Comparison of ENCODE assay signal across 17 cellular contexts in genomic region chr7:150675714-150676113, GRCh38. TPM values are rescaled to one million over a fixed set of nuclear protein-coding genes. Genes with fewer than 3 reads are reported as not detected.
DNase-seq lines count a peak whose midpoint lies in the region; ATAC-seq and TF ChIP-seq lines count a peak whose summit lies in the region.
"Had no signal": no experiment of that assay in that cellular context is flagged by ENCODE, and none has a peak within 500 bp of the region (broad histone marks: within the 10 kb centered on the region; RNA-seq: fewer than 3 reads in every experiment).

No MANE protein-coding gene starts in this region.

- no peaks in the 10 kb centered on the region for H3K79me2 ChIP-seq in parathyroid adenoma

- no peaks in the 10 kb centered on the region for H3K9me3 ChIP-seq in CD4-positive, CD25-positive, alpha-beta regulatory T cell (ENCODE audit: control insufficient read depth in 2 of 2, low read length in 2 of 2)
- no peaks in the 10 kb centered on the region for H3K9me3 ChIP-seq in CD8-positive, alpha-beta memory T cell (ENCODE audit: low read length)
- no peaks in the 10 kb centered on the region for H3K9me3 ChIP-seq in parathyroid adenoma (ENCODE audit: control insufficient read depth, low read length)
- H3K9me3 ChIP-seq: ovary had no signal

- H3K36me3 ChIP-seq in CD4-positive, CD25-positive, alpha-beta regulatory T cell (ENCODE audit: control insufficient read depth, insufficient read depth, low read length), result no peaks in the 10 kb centered on the region
- H3K36me3 ChIP-seq in CD8-positive, alpha-beta memory T cell (ENCODE audit: insufficient read depth, low read length), result no peaks in the 10 kb centered on the region
- no peaks in the 10 kb centered on the region for H3K36me3 ChIP-seq in parathyroid adenoma (ENCODE audit: control insufficient read depth, insufficient read depth, low read length)
- H3K36me3 ChIP-seq: ovary had no signal

- ATAC-seq in CD4-positive, CD25-positive, alpha-beta regulatory T cell (ENCODE audit: low read depth in 2 of 2), result no peak
- no peak for ATAC-seq in central memory CD8-positive, alpha-beta T cell (replicated peaks; ENCODE audit: extremely low read depth, poor library complexity, severe bottlenecking)

- H3K27me3 ChIP-seq in CD4-positive, CD25-positive, alpha-beta regulatory T cell (ENCODE audit: control insufficient read depth, insufficient read depth, low read length), result no peaks in the 10 kb centered on the region
- H3K27me3 ChIP-seq in CD8-positive, alpha-beta memory T cell (ENCODE audit: insufficient read depth, low read length, poor library complexity, severe bottlenecking), result no peaks in the 10 kb centered on the region
- no peaks in the 10 kb centered on the region for H3K27me3 ChIP-seq in parathyroid adenoma (ENCODE audit: control insufficient read depth, insufficient read depth, low read length)
- H3K27me3 ChIP-seq: ovary had no signal

- peaks cover 0 to 26% (median 6%) of the 10 kb centered on the region in 7 donors for H3K9me3 Mint-ChIP-seq in CD4-positive, CD25-positive, alpha-beta regulatory T cell
- peaks cover 13 to 57% (median 36%) of the 10 kb centered on the region in 5 donors for H3K9me3 Mint-ChIP-seq in CD8-positive, alpha-beta memory T cell
- H3K9me3 Mint-ChIP-seq in central memory CD8-positive, alpha-beta T cell, result peaks cover 6% of the 10 kb centered on the region

- POLR2A ChIA-PET in CD8-positive, alpha-beta memory T cell (lab: Charles Lee), result interaction anchor here (0.6 to 1.6 kb wide), 2 partner anchors 57 to 80 kb away, joined by 3 to 10 read pairs; no protein-coding TSS in a partner anchor

- CTCF ChIA-PET in CD8-positive, alpha-beta memory T cell (lab: Charles Lee), result no interaction called here

- no peaks in the 10 kb centered on the region for H3K27me3 Mint-ChIP-seq in CD4-positive, CD25-positive, alpha-beta regulatory T cell
- H3K27me3 Mint-ChIP-seq in CD8-positive, alpha-beta memory T cell, result no peaks in the 10 kb centered on the region
- no peaks in the 10 kb centered on the region for H3K27me3 Mint-ChIP-seq in central memory CD8-positive, alpha-beta T cell

- H3K36me3 Mint-ChIP-seq in CD4-positive, CD25-positive, alpha-beta regulatory T cell, result peaks cover 11% of the 10 kb centered on the region
- H3K36me3 Mint-ChIP-seq in CD8-positive, alpha-beta memory T cell, result peaks cover 6 to 49% (median 32%) of the 10 kb centered on the region in 3 donors
- H3K36me3 Mint-ChIP-seq in central memory CD8-positive, alpha-beta T cell (ENCODE audit: insufficient read depth), result peaks cover 7% of the 10 kb centered on the region

- peak overlapping the region; percentile 16 for H3K4me3 ChIP-seq in CD4-positive, CD25-positive, alpha-beta regulatory T cell (ENCODE audit: low read depth, low read length)
- H3K4me3 ChIP-seq in CD8-positive, alpha-beta memory T cell (ENCODE audit: low read length), result peak overlapping the region; percentile 27
- H3K4me3 ChIP-seq in parathyroid adenoma (ENCODE audit: low read depth, low read length), result no peak overlapping the region
- H3K4me3 ChIP-seq: ovary, PC-9 had no signal

- intact Hi-C loops in posterior cingulate gyrus (cut with DNase I), result no loop called here

- peak overlapping the region; percentile 22 to 85 (median 40) for H3K4me3 Mint-ChIP-seq in CD4-positive, CD25-positive, alpha-beta regulatory T cell
- peak overlapping the region; percentile 6 to 70 (median 52) for H3K4me3 Mint-ChIP-seq in CD8-positive, alpha-beta memory T cell
- H3K4me3 Mint-ChIP-seq in central memory CD8-positive, alpha-beta T cell, result peak overlapping the region; percentile 46

- peak overlapping the region; percentile 71 for H3K27ac ChIP-seq in CD4-positive, CD25-positive, alpha-beta regulatory T cell (ENCODE audit: insufficient read depth, low read length, poor library complexity, severe bottlenecking)
- H3K27ac ChIP-seq in CD8-positive, alpha-beta memory T cell (ENCODE audit: low read depth, low read length), result no peak overlapping the region
- peak overlapping the region; percentile 4 for H3K27ac ChIP-seq in parathyroid adenoma
- H3K27ac ChIP-seq: ovary, PC-9 had no signal

- DNase-seq in CD4-positive, CD25-positive, alpha-beta regulatory T cell, result no peak
- DNase-seq in CD8-positive, alpha-beta memory T cell, result no peak
- no peak for DNase-seq in central memory CD8-positive, alpha-beta T cell (ENCODE audit: low spot score in 2 of 2)
- DNase-seq in NCI-H2227 treated with DMSO at 0.1 percent for 48 hours (lab: John Stamatoyannopoulos, UW) (no peak), posterior cingulate gyrus (no peak), GM10266 (ENCODE audit: extremely low spot score) (no peak)
- DNase-seq: activated CD4-positive, CD25-positive, alpha-beta regulatory T cell; activated effector memory CD4-positive, alpha-beta T cell treated with Interleukin-2 at 50 U/mL for 16 hours; C1 segment of cervical spinal cord; effector CD8-positive, alpha-beta T cell; foreskin fibroblast; Karpas-422; NCI-H1694 treated with DMSO at 0.1 percent for 48 hours; NCI-H510A treated with DMSO at 0.1 percent for 48 hours; ovary; PC-9 had no signal

- TF ChIP-seq CTCF in parathyroid adenoma (IDR thresholded peaks at IDR 0.05) (no peak), GM10266 (IDR thresholded peaks at IDR 0.05; ENCODE audit: control insufficient read depth, insufficient read depth, low read depth, missing control alignments) (no peak)

- H3K4me2 ChIP-seq in parathyroid adenoma (ENCODE audit: low read length), result no peak overlapping the region
- H3K4me2 ChIP-seq: PC-9 had no signal

- H3K4me1 ChIP-seq in CD4-positive, CD25-positive, alpha-beta regulatory T cell (ENCODE audit: control insufficient read depth, insufficient read depth, low read length, poor library complexity, severe bottlenecking), result peaks cover 49% of the 10 kb centered on the region
- peaks cover 57% of the 10 kb centered on the region for H3K4me1 ChIP-seq in CD8-positive, alpha-beta memory T cell (ENCODE audit: insufficient read depth, low read length)
- H3K4me1 ChIP-seq in parathyroid adenoma, result no peaks in the 10 kb centered on the region

- H2AFZ ChIP-seq in parathyroid adenoma, result no peak overlapping the region
- H2AFZ ChIP-seq: PC-9 had no signal

- peak overlapping the region; percentile 73 to 99 (median 93) for H3K27ac Mint-ChIP-seq in CD4-positive, CD25-positive, alpha-beta regulatory T cell
- H3K27ac Mint-ChIP-seq in CD8-positive, alpha-beta memory T cell, result peak overlapping the region; percentile 79 to 100 (median 90)
- H3K27ac Mint-ChIP-seq in central memory CD8-positive, alpha-beta T cell (ENCODE audit: low read depth), result peak overlapping the region; percentile 91

- no peak overlapping the region for H3K9ac ChIP-seq in parathyroid adenoma

- peaks cover 33 to 87% (median 57%) of the 10 kb centered on the region in 4 donors for H3K4me1 Mint-ChIP-seq in CD4-positive, CD25-positive, alpha-beta regulatory T cell
- H3K4me1 Mint-ChIP-seq in CD8-positive, alpha-beta memory T cell, result peaks cover 73 to 90% (median 87%) of the 10 kb centered on the region in 3 donors
- peaks cover 67% of the 10 kb centered on the region for H3K4me1 Mint-ChIP-seq in central memory CD8-positive, alpha-beta T cell

RNA-seq across cellular contexts. Expression of gene GIMAP2, which starts 9.8 kb away (rescaled TPM):
- 95.1 TPM for total RNA-seq in CD4-positive, CD25-positive, alpha-beta regulatory T cell
- 100 to 1,000 TPM in 2 of 4 donors, 10 to 100 TPM in 2; 79.0 to 142 (median 110) TPM for polyA plus RNA-seq in CD4-positive, CD25-positive, alpha-beta regulatory T cell
- total RNA-seq in CD8-positive, alpha-beta memory T cell, result 10 to 100 TPM; 40.4 to 42.9 TPM
- polyA plus RNA-seq in CD8-positive, alpha-beta memory T cell, result 88.0 TPM

RNA-seq across cellular contexts. Expression of gene GIMAP1, which starts 40.7 kb away (rescaled TPM):
- total RNA-seq in CD4-positive, CD25-positive, alpha-beta regulatory T cell, result 17.1 TPM
- 10 to 100 TPM; 48.4 to 90.0 (median 64.6) TPM for polyA plus RNA-seq in CD4-positive, CD25-positive, alpha-beta regulatory T cell
- total RNA-seq in CD8-positive, alpha-beta memory T cell, result 10 to 100 TPM in 1 of 2 experiments, 1 to 10 TPM in 1; 9.8 to 10.0 TPM
- polyA plus RNA-seq in CD8-positive, alpha-beta memory T cell, result 86.1 TPM
- total RNA-seq: PC-9 had no signal

RNA-seq across cellular contexts. Expression of gene GIMAP6, which starts 43.5 kb away (rescaled TPM):
- total RNA-seq in CD4-positive, CD25-positive, alpha-beta regulatory T cell, result 43.8 TPM
- 100 to 1,000 TPM; 133 to 236 (median 150) TPM for polyA plus RNA-seq in CD4-positive, CD25-positive, alpha-beta regulatory T cell
- 10 to 100 TPM; 44.9 to 45.8 TPM for total RNA-seq in CD8-positive, alpha-beta memory T cell
- polyA plus RNA-seq in CD8-positive, alpha-beta memory T cell, result 199 TPM
- total RNA-seq: PC-9 had no signal
